In the genomic region with DNA sequence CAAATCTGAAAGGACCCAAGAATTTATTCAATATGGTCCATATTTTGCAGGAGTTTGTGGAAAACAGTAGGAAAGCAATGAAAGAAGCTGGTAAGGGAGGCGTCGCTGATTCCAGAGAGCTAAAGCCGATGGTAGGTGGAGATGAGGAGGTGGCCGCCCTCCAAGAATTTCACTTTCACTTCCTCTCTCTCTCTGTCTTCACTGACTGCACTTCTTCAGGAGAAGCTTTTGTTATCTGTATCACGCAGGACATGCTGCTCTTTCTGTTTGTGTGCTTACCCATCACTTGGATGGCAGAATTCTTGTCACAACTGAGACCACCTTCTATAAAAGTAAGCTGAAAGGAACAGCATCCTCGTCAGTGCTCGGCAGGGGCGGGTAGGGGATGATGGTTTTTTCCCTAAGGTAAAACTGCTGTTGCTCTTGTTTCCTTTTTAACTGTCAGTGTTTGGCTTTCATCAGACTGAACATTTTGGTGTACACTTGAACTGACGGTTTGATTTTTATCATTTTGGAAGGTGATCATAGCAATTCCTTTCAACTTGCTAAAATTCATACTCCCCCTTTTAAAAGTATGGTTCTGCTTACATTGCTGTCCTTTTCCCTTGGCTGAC, we compare ENCODE assay signal across 8 cellular contexts.
DNase-seq lines count a peak whose midpoint lies in the region; ATAC-seq, FAIRE-seq and TF ChIP-seq lines count a peak whose summit lies in the region.

No MANE protein-coding gene starts in this region.

- H3K4me1 Mint-ChIP-seq in stimulated activated memory B cell treated with anti-CD40 and anti-IgM and Interleukin-4, amounts not matched to agents 10 μg/mL and 1 μg/mL and 100 μg/mL, for 72 hours, result peaks cover 12% of the 10 kb centered on the region

- H3K4me1 ChIP-seq in right lobe of liver (no peaks in the 10 kb centered on the region), HepG2 (ENCODE audit: insufficient read depth, low read length) (no peaks in the 10 kb centered on the region), duodenal mucosa (ENCODE audit: control insufficient read depth in 1 of 2, insufficient read depth in 2 of 2, low read length in 2 of 2) (no peaks in the 10 kb centered on the region)

- BruUV-seq in HepG2 (replicated peaks; lab: Mats Ljungman, UMichigan), result no TSS peak

- H2AFZ ChIP-seq in HepG2 (ENCODE audit: low read length), result no peak overlapping the region

- DNase-seq in right lobe of liver (no peak), HepG2 (ENCODE audit: low spot score) (no peak), RWPE1 (ENCODE audit: low spot score) (peak; percentile 66), kidney tubule cell (ENCODE audit: low spot score) (no peak), AG08396 (ENCODE audit: low spot score) (no peak)

- H3K4me3 ChIP-seq in right lobe of liver, result no peak overlapping the region
- H3K4me3 ChIP-seq in HepG2 (replicated peaks in 1 of 3; ENCODE audit: insufficient read depth in 1 of 3, low read depth in 2 of 3, low read length in 3 of 3), result no peak overlapping the region
- peak overlapping the region; percentile 41 to 44 for H3K4me3 ChIP-seq in duodenal mucosa (ENCODE audit: low read depth in 1 of 2, low read length in 2 of 2)

- in situ Hi-C loops in HepG2 (cut with HindIII; ENCODE audit: extremely low pct_ligation_motif_present, low pct_unique_long_range_greater_than_20kb), result no loop called here

- no peaks in the 10 kb centered on the region for H3K9me3 Mint-ChIP-seq in stimulated activated memory B cell treated with anti-CD40 and anti-IgM and Interleukin-4, amounts not matched to agents 10 μg/mL and 1 μg/mL and 100 μg/mL, for 72 hours

- H4K20me1 ChIP-seq in HepG2 (ENCODE audit: insufficient read depth, low read length), result no peaks in the 10 kb centered on the region; the same call in 1 of the 2 replicates

- CTCF ChIA-PET in HepG2 (lab: Yijun Ruan, JAX; ENCODE audit: low intra/inter-chr PET ratio, low total read pairs) (no interaction called here), RWPE1 (lab: Yijun Ruan, JAX) (interaction anchor here (0.6 to 0.9 kb wide), 2 partner anchors 19 to 129 kb away, joined by 3 to 5 read pairs; no protein-coding TSS in a partner anchor)

- TF ChIP-seq RAD21 in HepG2 (CRISPR knock-in tag; IDR thresholded peaks at IDR 0.05), result no peak

- FAIRE-seq in HepG2 (lab: Jason Lieb, UNC), result no peak

- no peak overlapping the region for H3K9ac ChIP-seq in HepG2 (ENCODE audit: insufficient read depth, low read depth, low read length)
- H3K9ac ChIP-seq in duodenal mucosa (ENCODE audit: low read depth in 1 of 2, low read length in 2 of 2), result peak overlapping the region in 1 of 2 donors; percentile 12

- TF ChIP-seq CTCF in right lobe of liver (IDR thresholded peaks at IDR 0.05) (no peak), HepG2 (CRISPR knock-in tag; IDR thresholded peaks at IDR 0.05) (no peak), RWPE1 (conservative IDR thresholded peaks at IDR 0.05; ENCODE audit: low read depth) (no peak)

- H3K36me3 Mint-ChIP-seq in stimulated activated memory B cell treated with anti-CD40 and anti-IgM and Interleukin-4, amounts not matched to agents 10 μg/mL and 1 μg/mL and 100 μg/mL, for 72 hours, result peaks cover 7% of the 10 kb centered on the region

- peak overlapping the region; percentile 69 for H3K27ac Mint-ChIP-seq in stimulated activated memory B cell treated with anti-CD40 and anti-IgM and Interleukin-4, amounts not matched to agents 10 μg/mL and 1 μg/mL and 100 μg/mL, for 72 hours

- H3K4me2 ChIP-seq in HepG2 (ENCODE audit: low read depth, low read length), result no peak overlapping the region

- H3K27me3 Mint-ChIP-seq in stimulated activated memory B cell treated with anti-CD40 and anti-IgM and Interleukin-4, amounts not matched to agents 10 μg/mL and 1 μg/mL and 100 μg/mL, for 72 hours, result no peaks in the 10 kb centered on the region

- WGBS in right lobe of liver (ENCODE audit: insufficient coverage, low coverage, low lambda C conversion rate, missing lambda C conversion rate), result 76% methylated on average over 8 of the region's 9 CpGs
- over 99% methylated on average over 9 of the region's 9 CpGs for WGBS in HepG2 (ENCODE audit: low lambda C conversion rate)

- H3K27me3 ChIP-seq in right lobe of liver (no peaks in the 10 kb centered on the region), HepG2 (ENCODE audit: control insufficient read depth in 1 of 2, insufficient read depth in 2 of 2, low read length in 2 of 2) (no peaks in the 10 kb centered on the region), duodenal mucosa (ENCODE audit: control insufficient read depth in 1 of 2, insufficient read depth in 2 of 2, low read length in 2 of 2) (no peaks in the 10 kb centered on the region)

- H3K9me3 ChIP-seq in right lobe of liver (no peaks in the 10 kb centered on the region), HepG2 (ENCODE audit: low read length) (no peaks in the 10 kb centered on the region), duodenal mucosa (ENCODE audit: control insufficient read depth in 1 of 2, low read length in 2 of 2) (no peaks in the 10 kb centered on the region)

- H3K79me2 ChIP-seq in HepG2 (ENCODE audit: insufficient read depth, low read length), result no peaks in the 10 kb centered on the region

- TF ChIP-seq POLR2A in right lobe of liver (IDR thresholded peaks at IDR 0.05) (no peak), HepG2 (IDR thresholded peaks at IDR 0.05; ENCODE audit: insufficient read depth in 1 of 2, low read depth in 2 of 2, low read length in 2 of 2) (no peak)

- H3K36me3 ChIP-seq in right lobe of liver (peaks cover 0 to 17% (median 0%) of the 10 kb centered on the region in 4 donors), HepG2 (replicated peaks in 1 of 2; ENCODE audit: control insufficient read depth in 1 of 2, insufficient read depth in 2 of 2, low read length in 2 of 2) (peaks cover 2 to 15% of the 10 kb centered on the region in 2 experiments; a peak in 3 of 5 replicates), duodenal mucosa (ENCODE audit: control insufficient read depth in 1 of 2, insufficient read depth in 2 of 2, low read length in 2 of 2) (peaks cover 8 to 14% of the 10 kb centered on the region in 2 donors)

- no peak for TF ChIP-seq EP300 in HepG2 (IDR thresholded peaks at IDR 0.05; ENCODE audit: low read depth in 2 of 2, low read length in 2 of 2)
- no peak for TF ChIP-seq EP300 in HepG2 (CRISPR knock-in tag; IDR thresholded peaks at IDR 0.05; ENCODE audit: borderline replicate concordance)

- ATAC-seq in right lobe of liver (peak in 3 of 4 donors; percentile 32 to 52 (median 48)), HepG2 (no peak), HG03025 (IDR thresholded peaks at IDR 0.05; ENCODE audit: low FRiP score, unreplicated experiment) (peak; percentile 91)
- peak; percentile 88 for ATAC-seq in stimulated activated memory B cell treated with anti-CD40 and anti-IgM and Interleukin-4, amounts not matched to agents 10 μg/mL and 1 μg/mL and 100 μg/mL, for 72 hours

- intact Hi-C loops in right lobe of liver (cut with DNase I), result no loop called here
- intact Hi-C loops in HepG2 (cut with micrococcal nuclease; ENCODE audit: unreplicated experiment), result no loop called here

- POLR2A ChIA-PET in HepG2 (lab: Yijun Ruan, JAX) (no interaction called here), RWPE1 (lab: Yijun Ruan, JAX; ENCODE audit: low non-redundant PET) (no interaction called here)

- H3K27ac ChIP-seq in right lobe of liver, result no peak overlapping the region
- no peak overlapping the region for H3K27ac ChIP-seq in HepG2 (ENCODE audit: extremely low read length, insufficient read depth, low read length)
- H3K27ac ChIP-seq in RWPE1, result no peak overlapping the region
- H3K27ac ChIP-seq in duodenal mucosa (ENCODE audit: low read depth, low read length), result no peak overlapping the region

- peak overlapping the region; percentile 73 for H3K4me3 Mint-ChIP-seq in stimulated activated memory B cell treated with anti-CD40 and anti-IgM and Interleukin-4, amounts not matched to agents 10 μg/mL and 1 μg/mL and 100 μg/mL, for 72 hours

TF ChIP-seq in HepG2, 621 proteins besides CTCF, POLR2A, EP300 and RAD21:
- no peak for TF ChIP-seq ZNF282 (IDR thresholded peaks at IDR 0.05; ENCODE audit: partially characterized antibody)

Comparison
In these comparisons a context has a peak if more than half of its experiments do, and no peak if none do; other contexts are left out.
1. H3K4me3 ChIP-seq: peak in duodenal mucosa (2 of 2); none in right lobe of liver (0 of 3) and HepG2 (0 of 3).